Comparison of ENCODE assay signal across 28 cellular contexts in the genomic region with DNA sequence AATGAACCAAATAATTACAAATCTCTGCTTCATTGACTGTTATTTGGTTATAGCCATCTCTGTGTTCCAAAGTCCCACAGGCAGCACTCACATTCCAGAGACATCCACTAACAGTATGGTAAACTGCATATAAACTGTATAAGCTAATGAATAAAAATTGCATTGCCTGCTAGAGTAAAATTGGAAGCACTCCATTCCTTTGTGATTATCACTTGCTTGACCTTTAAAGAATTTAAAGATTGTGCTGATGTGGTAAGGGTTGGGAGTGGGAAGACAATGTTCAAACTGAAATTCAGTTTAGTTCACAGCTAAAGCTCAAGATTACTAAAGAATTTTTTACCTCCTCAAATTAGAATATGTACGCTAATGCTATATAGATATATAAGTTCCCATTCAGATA. TPM values are rescaled to one million over a fixed set of nuclear protein-coding genes. Genes with fewer than 3 reads are reported as not detected.
DNase-seq lines count a peak whose midpoint lies in the region; ATAC-seq and TF ChIP-seq lines count a peak whose summit lies in the region.
"Had no signal": no experiment of that assay in that cellular context is flagged by ENCODE, and none has a peak within 500 bp of the region (broad histone marks: within the 10 kb centered on the region; RNA-seq: fewer than 3 reads in every experiment).

No MANE protein-coding gene starts in this region.

- peaks cover 12% of the 10 kb centered on the region for H3K27me3 ChIP-seq in iPS-20b (ENCODE audit: insufficient read depth, low read length)
- H3K27me3 ChIP-seq in smooth muscle cell (ENCODE audit: low read depth): peaks cover 2% of the 10 kb centered on the region

- H3K9me3 ChIP-seq in iPS-20b (ENCODE audit: insufficient read depth, low read depth, low read length) (no peaks in the 10 kb centered on the region), smooth muscle cell (replicated peaks; ENCODE audit: low read depth) (no peaks in the 10 kb centered on the region)
- H3K9me3 ChIP-seq: SK-N-SH had no signal

- WGBS in smooth muscle cell (ENCODE audit: low lambda C conversion rate): 97% methylated on average over 1 of the region's 1 CpG

- H2AFZ ChIP-seq in smooth muscle cell (ENCODE audit: low read depth): no peak overlapping the region
- H2AFZ ChIP-seq: PC-9 had no signal

- DNase-seq in DMS 273 (lab: John Stamatoyannopoulos, UW; ENCODE audit: unreplicated experiment): peak; percentile 17
- no peak for DNase-seq in DMS 273 treated with DMSO at 0.1 percent for 48 hours (lab: John Stamatoyannopoulos, UW)
- DNase-seq in astrocyte of the hippocampus (ENCODE audit: low read depth, low spot score): peak; percentile 51
- no peak for DNase-seq in smooth muscle cell (lab: John Stamatoyannopoulos, UW; ENCODE audit: unreplicated experiment)
- no peak for DNase-seq in amniotic stem cell (lab: John Stamatoyannopoulos, UW)
- DNase-seq in left colon: no peak
- DNase-seq: AML-193; C1 segment of cervical spinal cord; CD8-positive, alpha-beta T cell; DMS53; GOT3; HCEC 1CT; Kasumi-1; MM.1S; NCI-H1048; NCI-H1417 treated with DMSO at 0.1 percent for 48 hours; NCI-H187 treated with DMSO at 0.1 percent for 48 hours; NCI-H2107; NCI-H2227 treated with DMSO at 0.1 percent for 48 hours; NCI-H510A treated with DMSO at 0.1 percent for 48 hours; NCI-H748 treated with DMSO at 0.1 percent for 48 hours; PC-9; RPMI8226; SHP77; SK-N-SH had no signal

- H3K4me3 ChIP-seq in iPS-20b (ENCODE audit: low read length) (no peak overlapping the region), smooth muscle cell (no peak overlapping the region)
- H3K4me3 ChIP-seq: PC-9 had no signal

- H3F3A ChIP-seq in smooth muscle cell (ENCODE audit: low read depth): no peaks in the 10 kb centered on the region

- no peak for TF ChIP-seq CTCF in smooth muscle cell (IDR thresholded peaks at IDR 0.05; ENCODE audit: borderline replicate concordance, insufficient read depth, poor library complexity, severe bottlenecking)

- intact Hi-C loops in left colon (cut with DNase I, micrococcal nuclease): no loop called here

- no peaks in the 10 kb centered on the region for H3K79me2 ChIP-seq in smooth muscle cell (ENCODE audit: low read depth)

- no peaks in the 10 kb centered on the region for H3K36me3 ChIP-seq in iPS-20b (ENCODE audit: insufficient read depth, low read depth, low read length)
- H3K36me3 ChIP-seq in smooth muscle cell (ENCODE audit: low read depth): no peaks in the 10 kb centered on the region

- no peak overlapping the region for H3K27ac ChIP-seq in iPS-20b (ENCODE audit: low read length)
- no peak overlapping the region for H3K27ac ChIP-seq in smooth muscle cell (ENCODE audit: low read depth)
- H3K27ac ChIP-seq: 22Rv1, PC-9 had no signal

- peak overlapping the region; percentile 23; the same call in 1 of the 2 replicates for H3K9ac ChIP-seq in iPS-20b (ENCODE audit: low read depth, low read length)
- no peak overlapping the region for H3K9ac ChIP-seq in smooth muscle cell (ENCODE audit: low read depth)
- H3K9ac ChIP-seq: SK-N-SH had no signal

- peaks cover 11% of the 10 kb centered on the region; the same call in 1 of the 2 replicates for H3K4me1 ChIP-seq in iPS-20b (ENCODE audit: insufficient read depth, low read length)
- no peaks in the 10 kb centered on the region for H3K4me1 ChIP-seq in smooth muscle cell (ENCODE audit: low read depth)

- ATAC-seq in left colon: no peak
- no peak for ATAC-seq in GM21825 (IDR thresholded peaks at IDR 0.05; ENCODE audit: unreplicated experiment)
- ATAC-seq: CD8-positive, alpha-beta T cell had no signal

- peak overlapping the region; percentile 26 for H3K4me2 ChIP-seq in smooth muscle cell
- H3K4me2 ChIP-seq: PC-9, SK-N-SH had no signal

- H4K20me1 ChIP-seq in smooth muscle cell (ENCODE audit: low read depth): no peaks in the 10 kb centered on the region

RNA-seq across cellular contexts. Expression of gene OSTM1, which starts 31.0 kb away (rescaled TPM):
- 22.0 and 31.4 TPM in 2 replicates for total RNA-seq in smooth muscle cell
- polyA plus RNA-seq in smooth muscle cell: 10.3 and 11.7 TPM in 2 replicates
- total RNA-seq in left colon: 10 to 100 TPM; 25.0 to 32.0 TPM

Comparison
In these comparisons a context has a peak if more than half of its experiments do, and no peak if none do; other contexts are left out.
1. DNase-seq: peak in DMS 273 (single experiment) and astrocyte of the hippocampus (single experiment); none in DMS 273 treated with DMSO at 0.1 percent for 48 hours (single experiment), smooth muscle cell (single experiment), amniotic stem cell (single experiment) and left colon (0 of 2).